ENCODE assay signal across 1 cellular context in genomic region chr22:32355760-32356159, GRCh38.
TF ChIP-seq lines count a peak whose summit lies in the region.

No MANE protein-coding gene starts in this region.

TF ChIP-seq in SK-N-SH, 30 proteins besides CTCF, POLR2A, EP300 and RAD21 (continued from another document):
- TF ChIP-seq REST (IDR thresholded peaks at IDR 0.05; ENCODE audit: low read depth, low read length) (no peak), NFIC (IDR thresholded peaks at IDR 0.05; ENCODE audit: borderline replicate concordance) (no peak), FOXM1 (IDR thresholded peaks at IDR 0.05; ENCODE audit: low read depth) (no peak), TEAD4 (IDR thresholded peaks at IDR 0.05; ENCODE audit: borderline replicate concordance, insufficient read depth) (no peak), SMC3 (IDR thresholded peaks at IDR 0.05; ENCODE audit: low read depth, low read length) (no peak), RXRA (IDR thresholded peaks at IDR 0.05; ENCODE audit: borderline replicate concordance, low read depth) (no peak), RCOR1 (IDR thresholded peaks at IDR 0.05; ENCODE audit: low read length) (no peak), NRF1 (IDR thresholded peaks at IDR 0.05; ENCODE audit: low read depth, low read length) (no peak), ELF1 (IDR thresholded peaks at IDR 0.05) (no peak), EZH2phosphoT487 (IDR thresholded peaks at IDR 0.05; ENCODE audit: borderline replicate concordance, low read depth) (no peak), MXI1 (IDR thresholded peaks at IDR 0.05; ENCODE audit: low read depth, low read length) (no peak), MAX (IDR thresholded peaks at IDR 0.05; ENCODE audit: low read depth) (no peak), MEF2A (IDR thresholded peaks at IDR 0.05; ENCODE audit: borderline replicate concordance, low read depth) (no peak), TCF12 (IDR thresholded peaks at IDR 0.05) (no peak)
